7 cellular contexts compared by ENCODE assay signal in the genomic region with DNA sequence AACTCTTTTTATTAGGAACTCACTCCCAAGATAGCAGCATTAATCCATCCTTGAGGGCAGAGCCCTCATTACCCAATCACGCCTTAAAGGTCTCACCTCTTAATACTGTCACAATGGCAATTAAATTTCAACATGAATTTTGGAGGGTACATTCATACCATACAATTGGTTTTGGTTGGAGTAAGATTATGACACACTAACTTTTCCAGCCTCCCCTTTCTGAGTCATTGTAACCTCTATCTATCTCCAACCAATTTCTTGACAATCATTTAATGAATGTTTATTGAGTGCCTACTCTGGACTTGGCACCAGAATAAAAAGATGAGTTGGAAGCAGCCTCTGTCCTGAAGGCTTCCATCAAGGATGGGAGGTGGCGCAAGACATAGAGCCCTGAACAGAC.
"Had no signal": no experiment of that assay in that cellular context is flagged by ENCODE, and none has a peak within 500 bp of the region (broad histone marks: within the 10 kb centered on the region; RNA-seq: fewer than 3 reads in every experiment).

No MANE protein-coding gene starts in this region.

- H3K36me3 ChIP-seq: HAP-1 had no signal

- DNase-seq: GM23248, GOT3, H7, HFFc6, IMR-90 had no signal

- H3K27ac Mint-ChIP-seq: HFFc6 had no signal

- H3K4me3 ChIP-seq: GM23248, HAP-1 had no signal

- H3K4me3 Mint-ChIP-seq: HFFc6 had no signal

- ATAC-seq: HCT116 had no signal

- H3K27ac ChIP-seq: GM23248 had no signal

- H3K9me3 ChIP-seq: HAP-1 had no signal

- H3K4me1 ChIP-seq: HAP-1 had no signal
